8 cellular contexts compared by ENCODE assay signal in genomic region chr9:112086627-112087026, GRCh38.
A peak's percentile ranks its signal among the peaks of the same experiment; 100 is the strongest.
DNase-seq lines count a peak whose midpoint lies in the region; ATAC-seq and TF ChIP-seq lines count a peak whose summit lies in the region.

No MANE protein-coding gene starts in this region.

- no peaks in the 10 kb centered on the region for H3K4me1 ChIP-seq in HCT116 (ENCODE audit: control insufficient read depth in 1 of 2, insufficient read depth in 2 of 2, low read length in 2 of 2)

- RAD21 ChIA-PET in HCT116 (lab: Charles Lee; ENCODE audit: low non-redundant PET in 1 of 2, low total read pairs in 2 of 2, uncharacterized antibody in 2 of 2, unreplicated experiment in 2 of 2), result no interaction called here

- no peaks in the 10 kb centered on the region for H3K27me3 ChIP-seq in HCT116 (ENCODE audit: insufficient read depth, low read length)

- TF ChIP-seq CTCF in AG09319 (IDR thresholded peaks at IDR 0.05; ENCODE audit: low read depth, low read length) (peak; percentile 54), HCT116 (IDR thresholded peaks at IDR 0.05 in 2 of 3, conservative IDR thresholded peaks at IDR 0.05 in 1 of 3; ENCODE audit: borderline replicate concordance in 1 of 3, insufficient read depth in 1 of 3, low read depth in 2 of 3, low read length in 2 of 3) (peak; percentile 47 to 61 (median 53); a peak in 5 of 6 replicates)

- no TSS peak for BruUV-seq in HCT116 (replicated peaks; lab: Mats Ljungman, UMichigan)

- H3K9me3 Mint-ChIP-seq in stimulated activated naive CD8-positive, alpha-beta T cell treated with anti-CD3 and anti-CD28 coated beads, Interleukin-15, amount 100 ng/mL, for 72 hours, result no peaks in the 10 kb centered on the region

- intact Hi-C loops in HCT116 (cut with micrococcal nuclease), result loop anchor here (1.0 to 5.0 kb wide), 2 partner anchors 706 to 734 kb away; no protein-coding TSS in a partner anchor

- CTCF ChIA-PET in HCT116 (lab: Charles Lee), result interaction anchor here (0.9 kb wide), 1 partner anchor 24 kb away, joined by 3 read pairs; no protein-coding TSS in a partner anchor

- no peaks in the 10 kb centered on the region for H3K9me2 ChIP-seq in HCT116 (ENCODE audit: insufficient read depth)

- TF ChIP-seq POLR2A in HCT116 (IDR thresholded peaks at IDR 0.05; ENCODE audit: borderline replicate concordance, extremely low read depth, insufficient read depth, insufficient read length), result no peak

- H3K27ac Mint-ChIP-seq in stimulated activated naive CD8-positive, alpha-beta T cell treated with anti-CD3 and anti-CD28 coated beads, Interleukin-15, amount 100 ng/mL, for 72 hours, result no peak overlapping the region

- no peaks in the 10 kb centered on the region for H3K36me3 ChIP-seq in HCT116 (ENCODE audit: control insufficient read depth in 1 of 2, insufficient read depth in 2 of 2, low read length in 2 of 2)

- ATAC-seq in HCT116, result peak; percentile 38; the same call in 1 of the 2 replicates
- no peak for ATAC-seq in stimulated activated naive CD8-positive, alpha-beta T cell treated with anti-CD3 and anti-CD28 coated beads, Interleukin-15, amount 100 ng/mL, for 72 hours
- no peak for ATAC-seq in HG03432 (IDR thresholded peaks at IDR 0.05; ENCODE audit: unreplicated experiment)

- POLR2A ChIA-PET in HCT116 (lab: Charles Lee), result no interaction called here

- H3K4me2 ChIP-seq in HCT116 (ENCODE audit: low read length), result no peak overlapping the region

- no peak overlapping the region for H3K9ac ChIP-seq in HCT116 (ENCODE audit: low read length)

- no peaks in the 10 kb centered on the region for H3K9me3 ChIP-seq in HCT116 (ENCODE audit: control insufficient read depth in 1 of 2, insufficient read depth in 1 of 2, low read depth in 1 of 2, low read length in 2 of 2)

- no peaks in the 10 kb centered on the region for H3K79me2 ChIP-seq in HCT116 (ENCODE audit: insufficient read depth, low read length)

- no peak overlapping the region for H3K4me3 Mint-ChIP-seq in stimulated activated naive CD8-positive, alpha-beta T cell treated with anti-CD3 and anti-CD28 coated beads, Interleukin-15, amount 100 ng/mL, for 72 hours

- no peak overlapping the region for H3K4me3 ChIP-seq in HCT116 (replicated peaks in 1 of 2; ENCODE audit: low read depth in 1 of 2, low read length in 2 of 2)

- H3K27ac ChIP-seq in HCT116 (ENCODE audit: low read depth, low read length), result no peak overlapping the region

- no peak overlapping the region for H2AFZ ChIP-seq in HCT116 (ENCODE audit: low read depth, low read length, poor library complexity, severe bottlenecking)

- TF ChIP-seq RAD21 in HCT116 (IDR thresholded peaks at IDR 0.05; ENCODE audit: low read depth), result peak; percentile 70

- no peaks in the 10 kb centered on the region for H4K20me1 ChIP-seq in HCT116 (ENCODE audit: insufficient read depth)

- DNase-seq in AG09319 (ENCODE audit: extremely low read depth, low read depth) (no peak), HCT116 (ENCODE audit: low read depth, low spot score) (no peak), SW480 (ENCODE audit: low spot score) (peak; percentile 35), iPS-NIHi11 (ENCODE audit: low spot score) (peak; percentile 28), NCI-H446 (lab: John Stamatoyannopoulos, UW) (no peak), GDM1 (lab: John Stamatoyannopoulos, UW) (no peak)
- DNase-seq in stimulated activated naive CD8-positive, alpha-beta T cell treated with anti-CD3 and anti-CD28 coated beads, Interleukin-15, amount 100 ng/mL, for 72 hours, result no peak

- no peaks in the 10 kb centered on the region for H3K27me3 Mint-ChIP-seq in stimulated activated naive CD8-positive, alpha-beta T cell treated with anti-CD3 and anti-CD28 coated beads, Interleukin-15, amount 100 ng/mL, for 72 hours

- peaks cover 7% of the 10 kb centered on the region for H3K4me1 Mint-ChIP-seq in stimulated activated naive CD8-positive, alpha-beta T cell treated with anti-CD3 and anti-CD28 coated beads, Interleukin-15, amount 100 ng/mL, for 72 hours

TF ChIP-seq in HCT116, 20 proteins besides CTCF, POLR2A, EP300 and RAD21:
- TF ChIP-seq CEBPB (IDR thresholded peaks at IDR 0.05; ENCODE audit: low read depth) (no peak), ZNF274 (IDR thresholded peaks at IDR 0.05; ENCODE audit: low read depth, low read length) (no peak), TCF7L2 (IDR thresholded peaks at IDR 0.05; ENCODE audit: borderline replicate concordance, extremely low read depth, insufficient read depth, insufficient read length) (no peak), EGR1 (IDR thresholded peaks at IDR 0.05; ENCODE audit: low read depth) (no peak), SP1 (IDR thresholded peaks at IDR 0.05; ENCODE audit: low read depth) (no peak), FOSL1 (IDR thresholded peaks at IDR 0.05; ENCODE audit: low read depth) (no peak), ZBTB33 (IDR thresholded peaks at IDR 0.05; ENCODE audit: extremely low read depth, insufficient replicate concordance, low read length) (no peak)

Comparison
In these comparisons a context has a peak if more than half of its experiments do, and no peak if none do; other contexts are left out.
1. DNase-seq: peak in SW480 (single experiment) and iPS-NIHi11 (single experiment); none in AG09319 (single experiment), HCT116 (single experiment), stimulated activated naive CD8-positive, alpha-beta T cell treated with anti-CD3 and anti-CD28 coated beads, Interleukin-15, amount 100 ng/mL, for 72 hours (0 of 2), NCI-H446 (0 of 2) and GDM1 (single experiment).